15 cellular contexts compared by ENCODE assay signal in genomic region chr17:66675991-66676371, GRCh38.
DNase-seq lines count a peak whose midpoint lies in the region; ATAC-seq and TF ChIP-seq lines count a peak whose summit lies in the region.
"Had no signal": no experiment of that assay in that cellular context is flagged by ENCODE, and none has a peak within 500 bp of the region (broad histone marks: within the 10 kb centered on the region; RNA-seq: fewer than 3 reads in every experiment).

No MANE protein-coding gene starts in this region.

- H3K36me3 Mint-ChIP-seq in Calu3 (ENCODE audit: insufficient read depth, unreplicated experiment) (peaks cover 16% of the 10 kb centered on the region), brain (peaks cover 27% of the 10 kb centered on the region)

- no TSS peak for BruUV-seq in Calu3 (replicated peaks; lab: Mats Ljungman, UMichigan)

- H3K36me3 ChIP-seq in gastrocnemius medialis = no peaks in the 10 kb centered on the region
- no peaks in the 10 kb centered on the region for H3K36me3 ChIP-seq in Karpas-422 (ENCODE audit: insufficient read depth, low read length)
- H3K36me3 ChIP-seq: cardiac muscle cell, thoracic aorta had no signal

- H3K4me1 ChIP-seq in gastrocnemius medialis (peaks cover 13 to 25% of the 10 kb centered on the region in 2 donors), Karpas-422 (ENCODE audit: low read length) (no peaks in the 10 kb centered on the region)

- no peaks in the 10 kb centered on the region for H3K9me2 ChIP-seq in Karpas-422 (replicated peaks; ENCODE audit: insufficient read depth, low read length)

- CTCF ChIA-PET in Calu3 (lab: Charles Lee) = interaction anchor here (1.0 kb wide), 1 partner anchor 36 kb away, joined by 3 read pairs; no protein-coding TSS in a partner anchor

- H3K27me3 ChIP-seq in gastrocnemius medialis = no peaks in the 10 kb centered on the region
- H3K27me3 ChIP-seq in Karpas-422 (ENCODE audit: low read length) = no peaks in the 10 kb centered on the region; the same call in 1 of the 2 replicates
- H3K27me3 ChIP-seq: cardiac muscle cell had no signal

- H2AFZ ChIP-seq in Karpas-422 (ENCODE audit: low read length) = no peak overlapping the region

- H3K9me3 Mint-ChIP-seq in Calu3 (ENCODE audit: low read depth, unreplicated experiment) (no peaks in the 10 kb centered on the region), brain (peaks cover 0 to 16% (median 4%) of the 10 kb centered on the region in 5 experiments)
- H3K9me3 Mint-ChIP-seq: activated T-cell treated with anti-CD3 and anti-CD28 coated beads, Interleukin-2, amount 50 U/mL, for 4 hours had no signal

- in situ Hi-C loops in gastrocnemius medialis (cut with MboI; ENCODE audit: low sequenced_read_pairs in 4 of 4) = loop anchor here in 2 of 4 donors (10.0 kb wide), 1 partner anchor 421 kb away; no protein-coding TSS in a partner anchor

- no peaks in the 10 kb centered on the region for H3K79me2 ChIP-seq in Karpas-422 (ENCODE audit: low read length)

- intact Hi-C loops in Calu3 (cut with micrococcal nuclease; ENCODE audit: unreplicated experiment) (loop anchor here (1.0 to 10.0 kb wide), 2 partner anchors 211 to 421 kb away; no protein-coding TSS in a partner anchor), gastrocnemius medialis (cut with DNase I; ENCODE audit: low total_unique reads) (loop anchor here (1.0 to 5.0 kb wide), 3 partner anchors 167 to 1119 kb away; partner anchors contain the start of gene PRKCA)

- H3K4me2 ChIP-seq in Karpas-422 (ENCODE audit: low read depth, low read length, poor library complexity, severe bottlenecking) = no peak overlapping the region

- no peak for TF ChIP-seq CTCF in Calu3 (IDR thresholded peaks at IDR 0.05; ENCODE audit: unreplicated experiment)
- TF ChIP-seq CTCF in brain (conservative IDR thresholded peaks at IDR 0.05) = no peak
- no peak for TF ChIP-seq CTCF in gastrocnemius medialis (IDR thresholded peaks at IDR 0.05 in 4 of 5, conservative IDR thresholded peaks at IDR 0.05 in 1 of 5)

- peak in 1 of 2 donors; percentile 22 for TF ChIP-seq POLR2A in gastrocnemius medialis (IDR thresholded peaks at IDR 0.05)

- peak overlapping the region; percentile 22 to 49 (median 24) for H3K4me3 ChIP-seq in gastrocnemius medialis
- H3K4me3 ChIP-seq in Karpas-422 (ENCODE audit: low read length) = no peak overlapping the region
- H3K4me3 ChIP-seq: cardiac muscle cell, thoracic aorta had no signal

- H3K27me3 Mint-ChIP-seq in Calu3 (ENCODE audit: unreplicated experiment) (no peaks in the 10 kb centered on the region), brain (no peaks in the 10 kb centered on the region)

- peak overlapping the region; percentile 84 to 93 (median 92) for H3K27ac ChIP-seq in gastrocnemius medialis
- H3K27ac ChIP-seq in Karpas-422 (ENCODE audit: low read length) = no peak overlapping the region
- H3K27ac ChIP-seq: cardiac muscle cell, thoracic aorta had no signal

- H3K4me3 Mint-ChIP-seq in Calu3 (ENCODE audit: low read depth, unreplicated experiment) (peak overlapping the region; percentile 64), brain (no peak overlapping the region)
- H3K4me3 Mint-ChIP-seq: activated T-cell treated with anti-CD3 and anti-CD28 coated beads, Interleukin-2, amount 50 U/mL, for 4 hours had no signal

- H3K9me3 ChIP-seq in gastrocnemius medialis (no peaks in the 10 kb centered on the region), Karpas-422 (ENCODE audit: low read length) (no peaks in the 10 kb centered on the region)
- H3K9me3 ChIP-seq: thoracic aorta had no signal

- H3K27ac Mint-ChIP-seq in Calu3 (ENCODE audit: unreplicated experiment) (peak overlapping the region; percentile 78), brain (peak overlapping the region in 3 of 5 experiments; percentile 4 to 68 (median 52))

- peak; percentile 82 to 92 for ATAC-seq in gastrocnemius medialis
- ATAC-seq: activated T-cell treated with anti-CD3 and anti-CD28 coated beads, Interleukin-2, amount 50 U/mL, for 4 hours; Right ventricle myocardium inferior had no signal

- H4K20me1 ChIP-seq in Karpas-422 (ENCODE audit: insufficient read depth, low read depth, low read length) = no peaks in the 10 kb centered on the region

- DNase-seq in Calu3 (peak; percentile 10), iris pigment epithelial cell (ENCODE audit: low read depth) (peak; percentile 56), gastrocnemius medialis (peak; percentile 83 to 90), Karpas-422 (no peak), SW 1271 (lab: John Stamatoyannopoulos, UW) (no peak), NCI-H2029 (lab: John Stamatoyannopoulos, UW) (no peak), kidney tubule cell (ENCODE audit: low spot score) (no peak)
- DNase-seq: activated T-cell treated with anti-CD3 and anti-CD28 coated beads, Interleukin-2, amount 50 U/mL, for 4 hours; foreskin melanocyte; left cardiac atrium; NCI-H345 had no signal

- H3K4me1 Mint-ChIP-seq in Calu3 (ENCODE audit: low read depth, unreplicated experiment) = peaks cover 50% of the 10 kb centered on the region
- H3K4me1 Mint-ChIP-seq in brain = peaks cover 21% of the 10 kb centered on the region

- no peak overlapping the region for H3K9ac ChIP-seq in Karpas-422 (ENCODE audit: low read length)

Comparison
In these comparisons a context has a peak if more than half of its experiments do, and no peak if none do; other contexts are left out.
1. DNase-seq: peak in Calu3 (single experiment), iris pigment epithelial cell (single experiment) and gastrocnemius medialis (2 of 2); none in Karpas-422 (single experiment), SW 1271 (0 of 2), NCI-H2029 (single experiment) and kidney tubule cell (single experiment).